Comparison of ENCODE assay signal across 12 cellular contexts in genomic region chr9:89815061-89815902, GRCh38.
DNase-seq lines count a peak whose midpoint lies in the region; ATAC-seq, FAIRE-seq and TF ChIP-seq lines count a peak whose summit lies in the region.
"Had no signal": no experiment of that assay in that cellular context is flagged by ENCODE, and none has a peak within 500 bp of the region (broad histone marks: within the 10 kb centered on the region; RNA-seq: fewer than 3 reads in every experiment).

No MANE protein-coding gene starts in this region.

- no peaks in the 10 kb centered on the region for H3K36me3 Mint-ChIP-seq in chondrocyte (ENCODE audit: low read depth)
- no peaks in the 10 kb centered on the region for H3K36me3 Mint-ChIP-seq in CD4-positive, alpha-beta memory T cell

- TF ChIP-seq CTCF in chondrocyte (IDR thresholded peaks at IDR 0.05) (no peak), kidney (IDR thresholded peaks at IDR 0.05; ENCODE audit: borderline replicate concordance, extremely low read depth, insufficient read depth) (no peak)

- ATAC-seq in GM18517 (IDR thresholded peaks at IDR 0.05; ENCODE audit: unreplicated experiment), result peak; percentile 38
- peak; percentile 31 for ATAC-seq in GM21381 (IDR thresholded peaks at IDR 0.05; ENCODE audit: unreplicated experiment)
- ATAC-seq in HG03095 (IDR thresholded peaks at IDR 0.05; ENCODE audit: unreplicated experiment), result peak; percentile 29

- no peaks in the 10 kb centered on the region for H3K9me3 ChIP-seq in kidney (ENCODE audit: control insufficient read depth in 1 of 2, low read length in 2 of 2)
- H3K9me3 ChIP-seq in CD4-positive, alpha-beta memory T cell (ENCODE audit: control insufficient read depth in 1 of 2, low read length in 2 of 2), result no peaks in the 10 kb centered on the region

- DNase-seq in chondrocyte (ENCODE audit: low spot score) (no peak), kidney (no peak), cardiac septum (ENCODE audit: low spot score) (no peak), HEK293T (ENCODE audit: extremely low spot score) (no peak)
- DNase-seq in CD4-positive, alpha-beta memory T cell, result no peak
- DNase-seq: activated CD4-positive, alpha-beta T cell treated with anti-CD3 and anti-CD28 coated beads for 36 hours; amniotic stem cell; PC-9 had no signal

- H3K27ac ChIP-seq in kidney (ENCODE audit: low read depth in 2 of 2, low read length in 2 of 2), result no peak overlapping the region
- H3K27ac ChIP-seq in CD4-positive, alpha-beta memory T cell (ENCODE audit: low read depth, low read length), result no peak overlapping the region
- H3K27ac ChIP-seq: PC-9 had no signal

- peak overlapping the region; percentile 73 for H3K27ac Mint-ChIP-seq in chondrocyte (ENCODE audit: unreplicated experiment)
- no peak overlapping the region for H3K27ac Mint-ChIP-seq in CD4-positive, alpha-beta memory T cell
- H3K27ac Mint-ChIP-seq: activated CD4-positive, alpha-beta T cell treated with anti-CD3 and anti-CD28 coated beads for 36 hours had no signal

- peaks cover 0 to 3% of the 10 kb centered on the region in 2 donors for H3K4me1 ChIP-seq in kidney (ENCODE audit: control insufficient read depth in 1 of 2, insufficient read depth in 1 of 2, low read depth in 1 of 2, low read length in 2 of 2)
- H3K4me1 ChIP-seq in CD4-positive, alpha-beta memory T cell (ENCODE audit: insufficient read depth, low read length), result no peaks in the 10 kb centered on the region

- H3K27me3 ChIP-seq in CD4-positive, alpha-beta memory T cell (ENCODE audit: insufficient read depth, low read length), result no peaks in the 10 kb centered on the region

- H3K36me3 ChIP-seq in kidney (ENCODE audit: control insufficient read depth in 1 of 2, insufficient read depth in 2 of 2, low read length in 2 of 2), result no peaks in the 10 kb centered on the region
- no peaks in the 10 kb centered on the region for H3K36me3 ChIP-seq in CD4-positive, alpha-beta memory T cell (ENCODE audit: insufficient read depth, low read length)

- peaks cover 38% of the 10 kb centered on the region for H3K4me1 Mint-ChIP-seq in chondrocyte (ENCODE audit: low read depth)
- H3K4me1 Mint-ChIP-seq in CD4-positive, alpha-beta memory T cell, result peaks cover 0 to 9% (median 3%) of the 10 kb centered on the region in 4 donors

- H3K9ac ChIP-seq in kidney (ENCODE audit: low read length in 2 of 2), result no peak overlapping the region
- H3K9ac ChIP-seq: KMS-11 had no signal

- intact Hi-C loops in kidney (cut with DNase I) (no loop called here), cardiac septum (cut with DNase I) (loop anchor here (5.0 kb wide), 2 partner anchors 57 to 208 kb away; partner anchors contain the start of gene GADD45G)
- intact Hi-C loops in CD4-positive, alpha-beta memory T cell (cut with micrococcal nuclease), result no loop called here

- H3K4me3 ChIP-seq in kidney (ENCODE audit: low read length in 2 of 2), result no peak overlapping the region
- no peak overlapping the region for H3K4me3 ChIP-seq in CD4-positive, alpha-beta memory T cell (ENCODE audit: low read length in 2 of 2)
- H3K4me3 ChIP-seq: PC-9 had no signal

- peaks cover 4% of the 10 kb centered on the region for H3K27me3 Mint-ChIP-seq in chondrocyte (ENCODE audit: low read depth)
- peaks cover 1 to 3% of the 10 kb centered on the region in 2 donors for H3K27me3 Mint-ChIP-seq in CD4-positive, alpha-beta memory T cell

- no peak for FAIRE-seq in kidney (lab: Jason Lieb, UNC)

- CTCF ChIA-PET in HEK293T (lab: Yijun Ruan, JAX), result interaction anchor here (1.3 to 2.0 kb wide), 2 partner anchors 212 to 284 kb away, joined by 5 read pairs; no protein-coding TSS in a partner anchor
- CTCF ChIA-PET in CD4-positive, alpha-beta memory T cell (lab: Charles Lee; ENCODE audit: partially characterized antibody), result interaction anchor here (1.2 kb wide), 1 partner anchor 217 kb away, joined by 3 read pairs; no protein-coding TSS in a partner anchor

- POLR2A ChIA-PET in HEK293T (lab: Yijun Ruan, JAX), result no interaction called here
- POLR2A ChIA-PET in CD4-positive, alpha-beta memory T cell (lab: Charles Lee; ENCODE audit: partially characterized antibody), result no interaction called here

- H3K9me3 Mint-ChIP-seq in chondrocyte (ENCODE audit: low read depth), result no peaks in the 10 kb centered on the region
- H3K9me3 Mint-ChIP-seq in CD4-positive, alpha-beta memory T cell, result no peaks in the 10 kb centered on the region

- no peak overlapping the region for H3K4me3 Mint-ChIP-seq in chondrocyte (ENCODE audit: unreplicated experiment)
- no peak overlapping the region for H3K4me3 Mint-ChIP-seq in CD4-positive, alpha-beta memory T cell
- H3K4me3 Mint-ChIP-seq: activated CD4-positive, alpha-beta T cell treated with anti-CD3 and anti-CD28 coated beads for 36 hours had no signal

TF ChIP-seq in HEK293T, 16 proteins besides CTCF, POLR2A, EP300 and RAD21:
- TF ChIP-seq ELF4 (IDR thresholded peaks at IDR 0.05) (no peak), L3MBTL2 (conservative IDR thresholded peaks at IDR 0.05) (no peak), TARDBP (IDR thresholded peaks at IDR 0.05) (no peak), BHLHE40 (IDR thresholded peaks at IDR 0.05; ENCODE audit: borderline replicate concordance) (no peak), ARNT (IDR thresholded peaks at IDR 0.05) (no peak), FOXM1 (IDR thresholded peaks at IDR 0.05; ENCODE audit: borderline replicate concordance) (no peak), LEF1 (IDR thresholded peaks at IDR 0.05; ENCODE audit: borderline replicate concordance) (no peak), SUZ12 (IDR thresholded peaks at IDR 0.05) (no peak), FOXA1 (IDR thresholded peaks at IDR 0.05) (no peak), PKNOX1 (IDR thresholded peaks at IDR 0.05) (no peak), HDGF (IDR thresholded peaks at IDR 0.05; ENCODE audit: borderline replicate concordance) (no peak), CTBP1 (IDR thresholded peaks at IDR 0.05; ENCODE audit: borderline replicate concordance) (no peak), ZNF384 (IDR thresholded peaks at IDR 0.05) (no peak), FOXK2 (IDR thresholded peaks at IDR 0.05) (no peak), SP1 (IDR thresholded peaks at IDR 0.05) (no peak), NFRKB (IDR thresholded peaks at IDR 0.05) (no peak)
